Comparison of ENCODE assay signal across 9 cellular contexts in the genomic region with DNA sequence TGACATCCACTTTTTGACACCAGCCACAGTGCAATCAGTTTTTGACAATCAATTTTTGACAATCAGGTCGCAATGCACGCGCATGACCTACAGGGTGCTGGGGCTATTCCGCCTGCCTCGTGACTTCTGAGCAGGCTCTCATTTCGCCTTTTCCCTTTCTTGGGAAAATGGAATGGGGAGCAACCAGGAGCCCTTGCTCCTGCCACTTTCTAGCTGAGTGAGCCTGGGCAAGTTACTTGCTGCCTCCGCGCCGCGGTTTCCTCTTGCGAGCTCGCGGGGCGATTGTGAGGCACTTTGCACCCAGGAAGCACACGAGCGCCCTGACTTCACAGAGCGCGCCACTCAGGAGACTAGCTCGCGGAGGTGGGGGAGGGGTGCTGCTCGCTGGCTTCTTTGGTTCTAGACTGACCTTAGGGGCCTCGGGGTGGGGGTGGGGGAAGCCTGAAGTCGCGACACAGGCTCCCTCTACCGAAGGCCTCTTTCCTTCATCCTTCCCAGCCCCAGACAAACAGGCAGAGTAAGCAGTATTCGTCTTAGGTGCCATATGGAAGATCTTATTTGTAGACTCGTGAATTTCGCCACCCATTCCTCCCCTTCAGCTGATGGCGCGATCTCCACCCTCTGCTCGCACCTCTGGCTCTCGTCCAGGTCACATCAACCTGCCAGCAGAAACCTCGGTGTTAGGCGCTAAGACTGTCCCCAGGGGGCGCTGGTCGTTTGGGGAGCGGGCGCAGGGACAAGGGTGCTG. TPM values are rescaled to one million over a fixed set of nuclear protein-coding genes. Genes with fewer than 3 reads are reported as not detected.
DNase-seq lines count a peak whose midpoint lies in the region; FAIRE-seq and TF ChIP-seq lines count a peak whose summit lies in the region.
"Had no signal": no experiment of that assay in that cellular context is flagged by ENCODE, and none has a peak within 500 bp of the region (broad histone marks: within the 10 kb centered on the region; RNA-seq: fewer than 3 reads in every experiment).

No MANE protein-coding gene starts in this region.

- peak overlapping the region; percentile 67 for H2AFZ ChIP-seq in astrocyte (ENCODE audit: low read depth, low read length)

- no peaks in the 10 kb centered on the region for H3K79me2 ChIP-seq in astrocyte (ENCODE audit: insufficient read depth, low read length)

- peak; percentile 83 for DNase-seq in COR-L47 (lab: John Stamatoyannopoulos, UW)
- peak; percentile 33 for DNase-seq in H4 (ENCODE audit: low spot score)
- DNase-seq in NCI-H1092 treated with DMSO at 0.1 percent for 48 hours (lab: John Stamatoyannopoulos, UW): peak; percentile 84
- peak; percentile 91 for DNase-seq in T-helper 9 cell
- DNase-seq in astrocyte (ENCODE audit: low read depth): peak; percentile 29
- peak; percentile 78 for DNase-seq in hepatic stellate cell (ENCODE audit: low spot score)
- DNase-seq in urothelium cell line (ENCODE audit: low spot score): peak; percentile 91

- peak; percentile 65 for TF ChIP-seq CTCF in astrocyte (IDR thresholded peaks at IDR 0.05; ENCODE audit: insufficient read depth, low read depth, low read length)

- H3K4me1 ChIP-seq in astrocyte (ENCODE audit: insufficient read depth, low read length): peaks cover 10% of the 10 kb centered on the region
- peaks cover 5% of the 10 kb centered on the region for H3K4me1 ChIP-seq in rectal smooth muscle tissue (ENCODE audit: control insufficient read depth, insufficient read depth, low read length)

- H3K9ac ChIP-seq in astrocyte (ENCODE audit: low read length) (peak overlapping the region; percentile 46), rectal smooth muscle tissue (ENCODE audit: low read length) (peak overlapping the region; percentile 51)

- FAIRE-seq in astrocyte (lab: Jason Lieb, UNC): no peak
- FAIRE-seq in urothelium cell line (lab: Jason Lieb, UNC): peak; percentile 46
- FAIRE-seq: endometrium had no signal

- peak overlapping the region; percentile 43 for H3K4me3 ChIP-seq in astrocyte (ENCODE audit: insufficient read depth, low read depth, low read length)
- H3K4me3 ChIP-seq in rectal smooth muscle tissue (ENCODE audit: low read length): peak overlapping the region; percentile 82

- peak overlapping the region; percentile 84 for H3K4me2 ChIP-seq in astrocyte (ENCODE audit: low read length)

- no peaks in the 10 kb centered on the region for H3K9me3 ChIP-seq in astrocyte (ENCODE audit: insufficient read depth, low read depth, low read length)

- H3K4me1 Mint-ChIP-seq in astrocyte (ENCODE audit: low read depth, unreplicated experiment): no peaks in the 10 kb centered on the region

- H4K20me1 ChIP-seq in astrocyte (ENCODE audit: insufficient read depth, low read length): peaks cover 12% of the 10 kb centered on the region

- no peaks in the 10 kb centered on the region for H3K27me3 Mint-ChIP-seq in astrocyte (ENCODE audit: low read depth, unreplicated experiment)

- H3K27ac ChIP-seq in astrocyte (ENCODE audit: low read depth, low read length): no peak overlapping the region
- H3K27ac ChIP-seq in rectal smooth muscle tissue (ENCODE audit: low read depth, low read length): peak overlapping the region; percentile 92

- H3K36me3 Mint-ChIP-seq in astrocyte (ENCODE audit: low read depth, unreplicated experiment): peaks cover 13% of the 10 kb centered on the region

- peak overlapping the region; percentile 77 for H3K4me3 Mint-ChIP-seq in astrocyte (ENCODE audit: unreplicated experiment)

- H3K36me3 ChIP-seq in astrocyte (ENCODE audit: insufficient read depth, low read length): peaks cover 1% of the 10 kb centered on the region
- no peaks in the 10 kb centered on the region for H3K36me3 ChIP-seq in rectal smooth muscle tissue (ENCODE audit: control insufficient read depth, insufficient read depth, low read length)

- H3K9me3 Mint-ChIP-seq in astrocyte (ENCODE audit: unreplicated experiment): no peaks in the 10 kb centered on the region

- H3K27me3 ChIP-seq in astrocyte (ENCODE audit: insufficient read depth, low read length) (no peaks in the 10 kb centered on the region), rectal smooth muscle tissue (ENCODE audit: control insufficient read depth, insufficient read depth, low read length) (no peaks in the 10 kb centered on the region)

- H3K27ac Mint-ChIP-seq in astrocyte (ENCODE audit: unreplicated experiment): no peak overlapping the region

RNA-seq across cellular contexts. Expression of gene TP53TG5, which starts 4.6 kb away (rescaled TPM):
- not detected in 2 replicates for total RNA-seq in H4 (2014; rRNA removed; shearing (Covaris generic))
- not detected in 2 replicates for total RNA-seq in astrocyte

RNA-seq across cellular contexts. Expression of gene SYS1, which starts 10.6 kb away (rescaled TPM):
- total RNA-seq in H4 (2014; rRNA removed; shearing (Covaris generic)): 15.4 and 20.8 TPM in 2 replicates
- total RNA-seq in astrocyte: 20.4 and 25.2 TPM in 2 replicates

RNA-seq across cellular contexts. Expression of gene SDC4, which starts 25.3 kb away (rescaled TPM):
- total RNA-seq in H4 (2014; rRNA removed; shearing (Covaris generic)): 88.3 and 88.4 TPM in 2 replicates
- 125 and 135 TPM in 2 replicates for total RNA-seq in astrocyte

RNA-seq across cellular contexts. Expression of gene DBNDD2, which starts 34.6 kb away (rescaled TPM):
- total RNA-seq in H4 (2014; rRNA removed; shearing (Covaris generic)): 2.7 and 3.8 TPM in 2 replicates
- total RNA-seq in astrocyte: 10.7 and 11.3 TPM in 2 replicates

RNA-seq across cellular contexts. Expression of gene PIGT, which starts 42.4 kb away (rescaled TPM):
- 83.5 and 118 TPM in 2 replicates for total RNA-seq in H4 (2014; rRNA removed; shearing (Covaris generic))
- 83.7 and 91.4 TPM in 2 replicates for total RNA-seq in astrocyte

Comparison
In these comparisons a context has a peak if more than half of its experiments do, and no peak if none do; other contexts are left out.
1. DNase-seq: peak in every context shown above with its lines; median percentile 91 in T-helper 9 cell; 91 in urothelium cell line; 84 in NCI-H1092 treated with DMSO at 0.1 percent for 48 hours; 83 in COR-L47; 78 in hepatic stellate cell; 33 in H4; 29 in astrocyte.